Comparison of ENCODE assay signal across 21 cellular contexts in genomic region chr2:217058791-217059755, GRCh38.
DNase-seq lines count a peak whose midpoint lies in the region; ATAC-seq and TF ChIP-seq lines count a peak whose summit lies in the region.
"Had no signal": no experiment of that assay in that cellular context is flagged by ENCODE, and none has a peak within 500 bp of the region (broad histone marks: within the 10 kb centered on the region; RNA-seq: fewer than 3 reads in every experiment).

No MANE protein-coding gene starts in this region.

- DNase-seq in NCI-H1092 treated with DMSO at 0.1 percent for 48 hours (lab: John Stamatoyannopoulos, UW) = peak; percentile 36
- no peak for DNase-seq in NCI-H1092 (lab: John Stamatoyannopoulos, UW)
- peak; percentile 56 for DNase-seq in DMS53 (lab: John Stamatoyannopoulos, UW)
- peak; percentile 35 for DNase-seq in fibroblast of pulmonary artery (ENCODE audit: low read depth)
- DNase-seq in activated CD4-positive, CD25-positive, alpha-beta regulatory T cell (lab: John Stamatoyannopoulos, UW) = no peak
- DNase-seq: activated CD8-positive, alpha-beta T cell treated with anti-CD3 and anti-CD28 coated beads for 36 hours; activated naive CD4-positive, alpha-beta T cell treated with anti-CD3 and anti-CD28 coated beads, Interleukin-2, amount 10 ng/mL, durations not matched to agents 7 days and 5 days; activated T-cell treated with anti-CD3 and anti-CD28 coated beads, Interleukin-2, amount 50 U/mL, for 4 hours; aorta; BE2C; foreskin melanocyte; left lung; MG63; NCI-H187 treated with DMSO at 0.1 percent for 48 hours; NK-92 treated with Interleukin-12 subunit alpha and Interleukin-12 subunit beta, amount 100 ng/mL, for 24 hours; stimulated activated naive CD8-positive, alpha-beta T cell treated with anti-CD3 and anti-CD28 coated beads, Interleukin-15, Interleukin-2, amounts not matched to agents 100 U/mL and 50 U/mL, for 24 hours had no signal

- no peak overlapping the region for H3K4me3 ChIP-seq in fibroblast of pulmonary artery (replicated peaks; ENCODE audit: low read depth, low read length)
- H3K4me3 ChIP-seq: left lung, MG63, tibial nerve had no signal

- no peak for TF ChIP-seq CTCF in fibroblast of pulmonary artery (IDR thresholded peaks at IDR 0.05; ENCODE audit: low read length, missing control alignments)

- ATAC-seq in SK-N-SH treated with all-trans-retinoic acid at 6 μM for 48 hours = peak; percentile 45; the same call in 2 of the 3 replicates
- ATAC-seq in HG02610 (IDR thresholded peaks at IDR 0.05; ENCODE audit: unreplicated experiment) = no peak
- no peak for ATAC-seq in HG02759 (IDR thresholded peaks at IDR 0.05; ENCODE audit: unreplicated experiment)
- ATAC-seq: activated CD8-positive, alpha-beta T cell treated with anti-CD3 and anti-CD28 coated beads for 36 hours; activated T-cell treated with anti-CD3 and anti-CD28 coated beads, Interleukin-2, amount 50 U/mL, for 4 hours; left lung; sciatic nerve; stimulated activated naive CD8-positive, alpha-beta T cell treated with anti-CD3 and anti-CD28 coated beads, Interleukin-15, Interleukin-2, amounts not matched to agents 100 U/mL and 50 U/mL, for 24 hours had no signal

TF ChIP-seq in SK-N-SH treated with all-trans-retinoic acid at 6 μM for 48 hours, 23 proteins besides CTCF, POLR2A, EP300 and RAD21:
- no peak for TF ChIP-seq ZFP30 (CRISPR knock-in tag; IDR thresholded peaks at IDR 0.05)
- TF ChIP-seq TOX (CRISPR knock-in tag; IDR thresholded peaks at IDR 0.05; ENCODE audit: borderline replicate concordance) = no peak
- TF ChIP-seq SNAI2 (CRISPR knock-in tag; IDR thresholded peaks at IDR 0.05) = no peak
- TF ChIP-seq ARNTL (CRISPR knock-in tag; IDR thresholded peaks at IDR 0.05; ENCODE audit: borderline replicate concordance, low read depth) = no peak
- TF ChIP-seq TCF4 (CRISPR knock-in tag; IDR thresholded peaks at IDR 0.05; ENCODE audit: borderline replicate concordance) = no peak
- TF ChIP-seq RARB (CRISPR knock-in tag; IDR thresholded peaks at IDR 0.05) = no peak
- TF ChIP-seq BACH2 (CRISPR knock-in tag; IDR thresholded peaks at IDR 0.05; ENCODE audit: borderline replicate concordance) = no peak
- TF ChIP-seq ISL1 (CRISPR knock-in tag; IDR thresholded peaks at IDR 0.05) = no peak
- TF ChIP-seq, protein P1, sequence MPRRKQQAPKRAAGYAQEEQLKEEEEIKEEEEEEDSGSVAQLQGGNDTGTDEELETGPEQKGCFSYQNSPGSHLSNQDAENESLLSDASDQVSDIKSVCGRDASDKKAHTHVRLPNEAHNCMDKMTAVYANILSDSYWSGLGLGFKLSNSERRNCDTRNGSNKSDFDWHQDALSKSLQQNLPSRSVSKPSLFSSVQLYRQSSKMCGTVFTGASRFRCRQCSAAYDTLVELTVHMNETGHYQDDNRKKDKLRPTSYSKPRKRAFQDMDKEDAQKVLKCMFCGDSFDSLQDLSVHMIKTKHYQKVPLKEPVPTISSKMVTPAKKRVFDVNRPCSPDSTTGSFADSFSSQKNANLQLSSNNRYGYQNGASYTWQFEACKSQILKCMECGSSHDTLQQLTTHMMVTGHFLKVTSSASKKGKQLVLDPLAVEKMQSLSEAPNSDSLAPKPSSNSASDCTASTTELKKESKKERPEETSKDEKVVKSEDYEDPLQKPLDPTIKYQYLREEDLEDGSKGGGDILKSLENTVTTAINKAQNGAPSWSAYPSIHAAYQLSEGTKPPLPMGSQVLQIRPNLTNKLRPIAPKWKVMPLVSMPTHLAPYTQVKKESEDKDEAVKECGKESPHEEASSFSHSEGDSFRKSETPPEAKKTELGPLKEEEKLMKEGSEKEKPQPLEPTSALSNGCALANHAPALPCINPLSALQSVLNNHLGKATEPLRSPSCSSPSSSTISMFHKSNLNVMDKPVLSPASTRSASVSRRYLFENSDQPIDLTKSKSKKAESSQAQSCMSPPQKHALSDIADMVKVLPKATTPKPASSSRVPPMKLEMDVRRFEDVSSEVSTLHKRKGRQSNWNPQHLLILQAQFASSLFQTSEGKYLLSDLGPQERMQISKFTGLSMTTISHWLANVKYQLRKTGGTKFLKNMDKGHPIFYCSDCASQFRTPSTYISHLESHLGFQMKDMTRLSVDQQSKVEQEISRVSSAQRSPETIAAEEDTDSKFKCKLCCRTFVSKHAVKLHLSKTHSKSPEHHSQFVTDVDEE (CRISPR knock-in tag; IDR thresholded peaks at IDR 0.05) = no peak
- no peak for TF ChIP-seq ESRRG (CRISPR knock-in tag; IDR thresholded peaks at IDR 0.05)
- TF ChIP-seq ZFP3 (CRISPR knock-in tag; IDR thresholded peaks at IDR 0.05) = no peak
- TF ChIP-seq PPARA (CRISPR knock-in tag; IDR thresholded peaks at IDR 0.05; ENCODE audit: borderline replicate concordance) = no peak
- TF ChIP-seq ZNF8 (CRISPR knock-in tag; IDR thresholded peaks at IDR 0.05) = no peak
- TF ChIP-seq, protein P2, sequence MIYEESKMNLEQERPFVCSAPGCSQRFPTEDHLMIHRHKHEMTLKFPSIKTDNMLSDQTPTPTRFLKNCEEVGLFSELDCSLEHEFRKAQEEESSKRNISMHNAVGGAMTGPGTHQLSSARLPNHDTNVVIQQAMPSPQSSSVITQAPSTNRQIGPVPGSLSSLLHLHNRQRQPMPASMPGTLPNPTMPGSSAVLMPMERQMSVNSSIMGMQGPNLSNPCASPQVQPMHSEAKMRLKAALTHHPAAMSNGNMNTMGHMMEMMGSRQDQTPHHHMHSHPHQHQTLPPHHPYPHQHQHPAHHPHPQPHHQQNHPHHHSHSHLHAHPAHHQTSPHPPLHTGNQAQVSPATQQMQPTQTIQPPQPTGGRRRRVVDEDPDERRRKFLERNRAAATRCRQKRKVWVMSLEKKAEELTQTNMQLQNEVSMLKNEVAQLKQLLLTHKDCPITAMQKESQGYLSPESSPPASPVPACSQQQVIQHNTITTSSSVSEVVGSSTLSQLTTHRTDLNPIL (CRISPR knock-in tag; IDR thresholded peaks at IDR 0.05; ENCODE audit: low read depth) = no peak
- no peak for TF ChIP-seq OSR1 (CRISPR knock-in tag; IDR thresholded peaks at IDR 0.05)
- no peak for TF ChIP-seq ZNF70 (CRISPR knock-in tag; IDR thresholded peaks at IDR 0.05)
- TF ChIP-seq PATZ1 (CRISPR knock-in tag; IDR thresholded peaks at IDR 0.05; ENCODE audit: borderline replicate concordance) = no peak
- TF ChIP-seq CSRNP3 (CRISPR knock-in tag; IDR thresholded peaks at IDR 0.05) = no peak
- TF ChIP-seq, protein P3, sequence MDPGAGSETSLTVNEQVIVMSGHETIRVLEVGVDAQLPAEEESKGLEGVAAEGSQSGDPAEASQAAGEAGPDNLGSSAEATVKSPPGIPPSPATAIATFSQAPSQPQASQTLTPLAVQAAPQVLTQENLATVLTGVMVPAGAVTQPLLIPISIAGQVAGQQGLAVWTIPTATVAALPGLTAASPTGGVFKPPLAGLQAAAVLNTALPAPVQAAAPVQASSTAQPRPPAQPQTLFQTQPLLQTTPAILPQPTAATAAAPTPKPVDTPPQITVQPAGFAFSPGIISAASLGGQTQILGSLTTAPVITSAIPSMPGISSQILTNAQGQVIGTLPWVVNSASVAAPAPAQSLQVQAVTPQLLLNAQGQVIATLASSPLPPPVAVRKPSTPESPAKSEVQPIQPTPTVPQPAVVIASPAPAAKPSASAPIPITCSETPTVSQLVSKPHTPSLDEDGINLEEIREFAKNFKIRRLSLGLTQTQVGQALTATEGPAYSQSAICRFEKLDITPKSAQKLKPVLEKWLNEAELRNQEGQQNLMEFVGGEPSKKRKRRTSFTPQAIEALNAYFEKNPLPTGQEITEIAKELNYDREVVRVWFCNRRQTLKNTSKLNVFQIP (CRISPR knock-in tag; IDR thresholded peaks at IDR 0.05; ENCODE audit: borderline replicate concordance, low read depth) = no peak
- TF ChIP-seq ZNF565 (CRISPR knock-in tag; conservative IDR thresholded peaks at IDR 0.05; ENCODE audit: low read depth) = no peak

Comparison
In these comparisons a context has a peak if more than half of its experiments do, and no peak if none do; other contexts are left out.
1. DNase-seq: peak in NCI-H1092 treated with DMSO at 0.1 percent for 48 hours (single experiment), DMS53 (single experiment) and fibroblast of pulmonary artery (single experiment); none in NCI-H1092 (single experiment) and activated CD4-positive, CD25-positive, alpha-beta regulatory T cell (0 of 4).